In the genomic region with DNA sequence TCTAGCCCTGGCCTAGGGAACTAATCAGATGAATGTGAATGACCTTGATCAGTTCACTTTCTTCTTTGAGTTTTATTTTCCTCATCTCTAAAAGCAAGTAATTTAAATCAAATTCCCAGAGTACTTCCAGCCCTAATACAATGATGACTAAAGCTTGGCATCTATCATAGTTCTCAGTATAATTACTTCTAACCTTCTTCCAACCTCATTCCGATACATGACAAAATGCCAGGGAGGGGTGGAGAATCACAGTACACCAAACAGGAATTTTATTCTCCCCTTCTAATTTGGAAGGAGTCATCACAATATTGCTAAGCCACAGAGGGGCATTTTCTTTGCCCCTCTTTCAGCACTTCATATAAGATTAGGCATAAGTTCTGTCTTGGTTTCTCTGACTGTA, we compare ENCODE assay signal across 1 cellular context.
TF ChIP-seq lines count a peak whose summit lies in the region.

No MANE protein-coding gene starts in this region.

TF ChIP-seq in SK-N-SH, 30 proteins besides CTCF, POLR2A, EP300 and RAD21 (continued from another document):
- TF ChIP-seq, protein P1, sequence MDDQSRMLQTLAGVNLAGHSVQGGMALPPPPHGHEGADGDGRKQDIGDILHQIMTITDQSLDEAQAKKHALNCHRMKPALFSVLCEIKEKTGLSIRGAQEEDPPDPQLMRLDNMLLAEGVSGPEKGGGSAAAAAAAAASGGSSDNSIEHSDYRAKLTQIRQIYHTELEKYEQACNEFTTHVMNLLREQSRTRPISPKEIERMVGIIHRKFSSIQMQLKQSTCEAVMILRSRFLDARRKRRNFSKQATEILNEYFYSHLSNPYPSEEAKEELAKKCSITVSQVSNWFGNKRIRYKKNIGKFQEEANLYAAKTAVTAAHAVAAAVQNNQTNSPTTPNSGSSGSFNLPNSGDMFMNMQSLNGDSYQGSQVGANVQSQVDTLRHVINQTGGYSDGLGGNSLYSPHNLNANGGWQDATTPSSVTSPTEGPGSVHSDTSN (IDR thresholded peaks at IDR 0.05), result no peak
- TF ChIP-seq TEAD4 (IDR thresholded peaks at IDR 0.05; ENCODE audit: borderline replicate concordance, insufficient read depth) (no peak), MXI1 (IDR thresholded peaks at IDR 0.05; ENCODE audit: low read depth, low read length) (no peak), GABPA (IDR thresholded peaks at IDR 0.05; ENCODE audit: low read depth) (no peak), POLR2AphosphoS5 (IDR thresholded peaks at IDR 0.05; ENCODE audit: low read depth, low read length) (no peak), FOXM1 (IDR thresholded peaks at IDR 0.05; ENCODE audit: low read depth) (no peak), YY1 (IDR thresholded peaks at IDR 0.05; ENCODE audit: low read depth) (no peak), FOXJ3 (CRISPR knock-in tag; IDR thresholded peaks at IDR 0.05) (no peak)
- TF ChIP-seq, protein P2, sequence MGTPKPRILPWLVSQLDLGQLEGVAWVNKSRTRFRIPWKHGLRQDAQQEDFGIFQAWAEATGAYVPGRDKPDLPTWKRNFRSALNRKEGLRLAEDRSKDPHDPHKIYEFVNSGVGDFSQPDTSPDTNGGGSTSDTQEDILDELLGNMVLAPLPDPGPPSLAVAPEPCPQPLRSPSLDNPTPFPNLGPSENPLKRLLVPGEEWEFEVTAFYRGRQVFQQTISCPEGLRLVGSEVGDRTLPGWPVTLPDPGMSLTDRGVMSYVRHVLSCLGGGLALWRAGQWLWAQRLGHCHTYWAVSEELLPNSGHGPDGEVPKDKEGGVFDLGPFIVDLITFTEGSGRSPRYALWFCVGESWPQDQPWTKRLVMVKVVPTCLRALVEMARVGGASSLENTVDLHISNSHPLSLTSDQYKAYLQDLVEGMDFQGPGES (IDR thresholded peaks at IDR 0.05; ENCODE audit: low read depth, low read length), result no peak
- TF ChIP-seq, protein P3, sequence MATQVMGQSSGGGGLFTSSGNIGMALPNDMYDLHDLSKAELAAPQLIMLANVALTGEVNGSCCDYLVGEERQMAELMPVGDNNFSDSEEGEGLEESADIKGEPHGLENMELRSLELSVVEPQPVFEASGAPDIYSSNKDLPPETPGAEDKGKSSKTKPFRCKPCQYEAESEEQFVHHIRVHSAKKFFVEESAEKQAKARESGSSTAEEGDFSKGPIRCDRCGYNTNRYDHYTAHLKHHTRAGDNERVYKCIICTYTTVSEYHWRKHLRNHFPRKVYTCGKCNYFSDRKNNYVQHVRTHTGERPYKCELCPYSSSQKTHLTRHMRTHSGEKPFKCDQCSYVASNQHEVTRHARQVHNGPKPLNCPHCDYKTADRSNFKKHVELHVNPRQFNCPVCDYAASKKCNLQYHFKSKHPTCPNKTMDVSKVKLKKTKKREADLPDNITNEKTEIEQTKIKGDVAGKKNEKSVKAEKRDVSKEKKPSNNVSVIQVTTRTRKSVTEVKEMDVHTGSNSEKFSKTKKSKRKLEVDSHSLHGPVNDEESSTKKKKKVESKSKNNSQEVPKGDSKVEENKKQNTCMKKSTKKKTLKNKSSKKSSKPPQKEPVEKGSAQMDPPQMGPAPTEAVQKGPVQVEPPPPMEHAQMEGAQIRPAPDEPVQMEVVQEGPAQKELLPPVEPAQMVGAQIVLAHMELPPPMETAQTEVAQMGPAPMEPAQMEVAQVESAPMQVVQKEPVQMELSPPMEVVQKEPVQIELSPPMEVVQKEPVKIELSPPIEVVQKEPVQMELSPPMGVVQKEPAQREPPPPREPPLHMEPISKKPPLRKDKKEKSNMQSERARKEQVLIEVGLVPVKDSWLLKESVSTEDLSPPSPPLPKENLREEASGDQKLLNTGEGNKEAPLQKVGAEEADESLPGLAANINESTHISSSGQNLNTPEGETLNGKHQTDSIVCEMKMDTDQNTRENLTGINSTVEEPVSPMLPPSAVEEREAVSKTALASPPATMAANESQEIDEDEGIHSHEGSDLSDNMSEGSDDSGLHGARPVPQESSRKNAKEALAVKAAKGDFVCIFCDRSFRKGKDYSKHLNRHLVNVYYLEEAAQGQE (IDR thresholded peaks at IDR 0.05; ENCODE audit: low read depth, low read length), result no peak
